14 cellular contexts compared by ENCODE assay signal in the genomic region with DNA sequence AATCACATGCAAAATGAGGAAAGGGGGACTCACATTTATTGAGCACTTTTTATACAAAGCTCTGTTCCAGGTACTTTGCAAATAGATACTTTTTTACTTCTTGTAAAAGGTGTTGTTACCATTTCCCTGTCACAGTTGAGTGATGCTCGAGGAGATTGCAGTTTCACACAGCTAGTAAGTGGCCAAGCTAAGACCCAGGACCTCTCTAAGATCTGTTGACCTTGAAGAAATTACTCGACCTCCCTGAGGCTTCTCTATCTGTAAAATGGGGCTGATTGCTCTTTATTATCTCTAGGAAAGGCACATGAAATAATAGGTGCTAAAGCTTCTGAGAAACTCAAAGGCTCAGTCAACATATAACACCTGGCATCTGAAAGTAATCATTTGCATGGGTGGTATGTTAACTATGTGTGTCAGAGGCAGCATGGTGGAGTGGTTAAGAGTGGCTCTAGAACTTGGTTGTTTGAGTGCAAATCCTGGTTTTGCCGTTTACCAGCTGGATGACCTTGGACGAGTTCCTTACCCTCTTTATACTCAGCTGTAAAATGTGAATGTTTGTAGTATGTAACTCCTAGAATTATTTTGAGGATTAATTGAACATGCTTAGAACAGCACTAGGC. TPM values are rescaled to one million over a fixed set of nuclear protein-coding genes. Genes with fewer than 3 reads are reported as not detected.
DNase-seq lines count a peak whose midpoint lies in the region; ATAC-seq and TF ChIP-seq lines count a peak whose summit lies in the region.
"Had no signal": no experiment of that assay in that cellular context is flagged by ENCODE, and none has a peak within 500 bp of the region (broad histone marks: within the 10 kb centered on the region; RNA-seq: fewer than 3 reads in every experiment).

No MANE protein-coding gene starts in this region.

- peaks cover 27% of the 10 kb centered on the region for H3K36me3 Mint-ChIP-seq in osteocyte (ENCODE audit: unreplicated experiment)

- H3K27me3 Mint-ChIP-seq in osteocyte (ENCODE audit: unreplicated experiment), result no peaks in the 10 kb centered on the region

- no peak overlapping the region for H3K4me3 Mint-ChIP-seq in osteocyte (ENCODE audit: unreplicated experiment)
- H3K4me3 Mint-ChIP-seq: activated CD4-positive, alpha-beta T cell treated with anti-CD3 and anti-CD28 coated beads, Interleukin-2, amount 10 ng/mL, durations not matched to agents 24 days and 14 days had no signal

- TF ChIP-seq CTCF in osteocyte (IDR thresholded peaks at IDR 0.05), result no peak

- ATAC-seq in GM18520 (IDR thresholded peaks at IDR 0.05; ENCODE audit: unreplicated experiment), result peak; percentile 87
- peak; percentile 85 for ATAC-seq in GM21619 (IDR thresholded peaks at IDR 0.05; ENCODE audit: unreplicated experiment)
- peak; percentile 75 for ATAC-seq in HG03432 (IDR thresholded peaks at IDR 0.05; ENCODE audit: unreplicated experiment)
- ATAC-seq: psoas muscle had no signal

- H3K4me1 Mint-ChIP-seq in osteocyte (ENCODE audit: unreplicated experiment), result no peaks in the 10 kb centered on the region
- H3K4me1 Mint-ChIP-seq: activated CD4-positive, alpha-beta T cell treated with anti-CD3 and anti-CD28 coated beads, Interleukin-2, amount 10 ng/mL, durations not matched to agents 24 days and 14 days had no signal

- peak; percentile 20 for DNase-seq in kidney tubule cell (ENCODE audit: low spot score)
- DNase-seq in COLO668 (lab: John Stamatoyannopoulos, UW; ENCODE audit: unreplicated experiment), result no peak
- DNase-seq in NCI-H2029 (lab: John Stamatoyannopoulos, UW), result no peak
- DNase-seq in osteocyte (ENCODE audit: extremely low spot score, unreplicated experiment), result no peak
- no peak for DNase-seq in foreskin melanocyte
- DNase-seq: activated CD4-positive, alpha-beta T cell treated with anti-CD3 and anti-CD28 coated beads, Interleukin-2, amount 10 ng/mL, durations not matched to agents 24 days and 14 days; amniotic stem cell; DMS153; kidney glomerular epithelial cell; psoas muscle; RPMI8226 had no signal

- no peaks in the 10 kb centered on the region for H3K9me3 Mint-ChIP-seq in osteocyte (ENCODE audit: unreplicated experiment)
- H3K9me3 Mint-ChIP-seq: activated CD4-positive, alpha-beta T cell treated with anti-CD3 and anti-CD28 coated beads, Interleukin-2, amount 10 ng/mL, durations not matched to agents 24 days and 14 days had no signal

- H3K27ac Mint-ChIP-seq in osteocyte (ENCODE audit: unreplicated experiment), result no peak overlapping the region
- H3K27ac Mint-ChIP-seq: activated CD4-positive, alpha-beta T cell treated with anti-CD3 and anti-CD28 coated beads, Interleukin-2, amount 10 ng/mL, durations not matched to agents 24 days and 14 days had no signal

RNA-seq across cellular contexts. Expression of a gene that starts 41.5 kb away (rescaled TPM):
- 13.1 TPM in 2 replicates for total RNA-seq in osteocyte
